Comparison of ENCODE assay signal across 21 cellular contexts in the genomic region with DNA sequence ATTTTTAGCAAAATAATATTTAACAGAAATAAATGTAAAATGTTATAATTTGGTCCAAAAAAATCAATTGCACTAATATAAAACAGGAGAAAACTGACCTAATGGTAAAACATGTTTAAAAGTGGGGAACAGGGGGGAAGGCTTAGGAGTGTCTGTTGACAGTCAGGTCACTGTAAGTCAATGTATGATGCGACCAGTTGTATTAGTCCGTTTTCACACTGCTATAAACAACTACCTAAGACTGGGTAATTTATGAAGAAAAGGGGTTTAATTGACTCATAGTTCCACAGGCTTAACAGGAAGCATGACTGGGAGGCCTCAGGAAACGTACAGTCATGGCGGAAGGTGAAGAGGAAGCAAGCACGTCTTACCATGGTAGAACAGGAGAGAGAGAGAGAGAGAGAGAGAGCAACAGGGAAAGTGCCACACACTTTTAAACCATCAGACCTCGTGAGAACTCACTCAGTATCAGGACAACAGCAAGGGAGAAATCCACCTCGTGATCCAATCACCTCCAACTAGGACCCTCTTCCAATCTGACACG. TPM values are rescaled to one million over a fixed set of nuclear protein-coding genes. Genes with fewer than 3 reads are reported as not detected.
DNase-seq lines count a peak whose midpoint lies in the region; ATAC-seq, FAIRE-seq and TF ChIP-seq lines count a peak whose summit lies in the region.
"Had no signal": no experiment of that assay in that cellular context is flagged by ENCODE, and none has a peak within 500 bp of the region (broad histone marks: within the 10 kb centered on the region; RNA-seq: fewer than 3 reads in every experiment).

No MANE protein-coding gene starts in this region.

- DNase-seq in NOMO-1 treated with DMSO at 0.1 percent for 48 hours (lab: John Stamatoyannopoulos, UW; ENCODE audit: unreplicated experiment) (peak; percentile 12), NOMO-1 treated with dmso at 0.1 percent for 144 hours (lab: John Stamatoyannopoulos, UW; ENCODE audit: unreplicated experiment) (no peak), HL-60 (ENCODE audit: low read depth in 1 of 2, low spot score in 1 of 2) (peak; percentile 2 to 16), astrocyte (ENCODE audit: low read depth) (no peak), mesothelial cell of epicardium (ENCODE audit: low spot score in 2 of 2, unreplicated experiment in 2 of 2) (no peak), SIG-M5 (lab: John Stamatoyannopoulos, UW) (no peak), 8988T (no peak)
- DNase-seq in naive thymus-derived CD8-positive, alpha-beta T cell, result no peak
- DNase-seq: activated CD8-positive, alpha-beta memory T cell treated with anti-CD3 and anti-CD28 coated beads for 24 hours; effector CD8-positive, alpha-beta T cell; heart left ventricle; left colon; NCI-H1694 treated with DMSO at 0.1 percent for 48 hours; NCI-H526; stimulated activated CD4-positive, alpha-beta T cell treated with anti-CD3 and anti-CD28 coated beads, Interleukin-4, amount 100 ng/mL, for 24 hours had no signal

- no peaks in the 10 kb centered on the region for H4K20me1 ChIP-seq in astrocyte (ENCODE audit: insufficient read depth, low read length)

- ATAC-seq in naive thymus-derived CD8-positive, alpha-beta T cell, result no peak
- ATAC-seq: GM23338; left colon; stimulated activated effector memory CD8-positive, alpha-beta T cell treated with anti-CD3 and anti-CD28 coated beads, Interleukin-12 subunit alpha, Interleukin-12 subunit beta, amount 100 ng/mL, for 72 hours had no signal

- H3K27me3 ChIP-seq in HL-60 (ENCODE audit: insufficient read depth, poor library complexity, severe bottlenecking) (no peaks in the 10 kb centered on the region), astrocyte (ENCODE audit: insufficient read depth, low read length) (no peaks in the 10 kb centered on the region)
- H3K27me3 ChIP-seq: brain microvascular endothelial cell, heart left ventricle had no signal

- H3K4me1 ChIP-seq in astrocyte (ENCODE audit: insufficient read depth, low read length), result peaks cover 28% of the 10 kb centered on the region

- H3K27ac Mint-ChIP-seq in astrocyte (ENCODE audit: unreplicated experiment) (peak overlapping the region; percentile 97), mesothelial cell of epicardium (peak overlapping the region; percentile 31)
- peak overlapping the region in 1 of 10 donors; percentile 31 for H3K27ac Mint-ChIP-seq in naive thymus-derived CD8-positive, alpha-beta T cell
- H3K27ac Mint-ChIP-seq: GM23338; stimulated activated effector memory CD8-positive, alpha-beta T cell treated with anti-CD3 and anti-CD28 coated beads, Interleukin-12 subunit alpha, Interleukin-12 subunit beta, amount 100 ng/mL, for 72 hours; T-helper 2 cell treated with Interferon-gamma antibody and Interleukin-4, amounts not matched to agents 5 μg/mL and 100 μg/mL, for 36 hours had no signal

- H3K4me1 Mint-ChIP-seq in astrocyte (ENCODE audit: low read depth, unreplicated experiment), result peaks cover 34% of the 10 kb centered on the region
- peaks cover 24% of the 10 kb centered on the region for H3K4me1 Mint-ChIP-seq in mesothelial cell of epicardium
- H3K4me1 Mint-ChIP-seq in naive thymus-derived CD8-positive, alpha-beta T cell, result no peaks in the 10 kb centered on the region

- no peaks in the 10 kb centered on the region for H3K36me3 ChIP-seq in astrocyte (ENCODE audit: insufficient read depth, low read length)
- H3K36me3 ChIP-seq: brain microvascular endothelial cell, heart left ventricle had no signal

- H3K79me2 ChIP-seq in astrocyte (ENCODE audit: insufficient read depth, low read length), result no peaks in the 10 kb centered on the region

- H2AFZ ChIP-seq in astrocyte (ENCODE audit: low read depth, low read length), result peak overlapping the region; percentile 26
- H2AFZ ChIP-seq: GM23338 had no signal

- H3K4me3 Mint-ChIP-seq in astrocyte (ENCODE audit: unreplicated experiment) (no peak overlapping the region), mesothelial cell of epicardium (no peak overlapping the region)
- H3K4me3 Mint-ChIP-seq in naive thymus-derived CD8-positive, alpha-beta T cell, result no peak overlapping the region
- H3K4me3 Mint-ChIP-seq: GM23338; stimulated activated effector memory CD8-positive, alpha-beta T cell treated with anti-CD3 and anti-CD28 coated beads, Interleukin-12 subunit alpha, Interleukin-12 subunit beta, amount 100 ng/mL, for 72 hours; T-helper 2 cell treated with Interferon-gamma antibody and Interleukin-4, amounts not matched to agents 5 μg/mL and 100 μg/mL, for 36 hours had no signal

- no peaks in the 10 kb centered on the region for H3K9me3 ChIP-seq in astrocyte (ENCODE audit: insufficient read depth, low read depth, low read length)
- H3K9me3 ChIP-seq: heart left ventricle had no signal

- H3K4me3 ChIP-seq in HL-60 (replicated peaks; ENCODE audit: insufficient read depth, low read length) (no peak overlapping the region), astrocyte (ENCODE audit: insufficient read depth, low read depth, low read length) (no peak overlapping the region)
- H3K4me3 ChIP-seq: GM23338, heart left ventricle had no signal

- H3K27ac ChIP-seq in HL-60 (replicated peaks) (no peak overlapping the region), astrocyte (ENCODE audit: low read depth, low read length) (peak overlapping the region; percentile 98)
- H3K27ac ChIP-seq: heart left ventricle, KMS-11 had no signal

- H3K4me2 ChIP-seq in astrocyte (ENCODE audit: low read length), result peak overlapping the region; percentile 8
- H3K4me2 ChIP-seq: GM23338, KMS-11 had no signal

- no peak for TF ChIP-seq CTCF in HL-60 (IDR thresholded peaks at IDR 0.05; ENCODE audit: insufficient read depth, low read length)
- TF ChIP-seq CTCF in astrocyte (IDR thresholded peaks at IDR 0.05; ENCODE audit: insufficient read depth, low read depth, low read length), result no peak
- TF ChIP-seq CTCF in mesothelial cell of epicardium (IDR thresholded peaks at IDR 0.05; ENCODE audit: unreplicated experiment), result no peak

- peak; percentile 95 for FAIRE-seq in astrocyte (lab: Jason Lieb, UNC)
- FAIRE-seq: A204.1 had no signal

- POLR2A ChIA-PET in naive thymus-derived CD8-positive, alpha-beta T cell (lab: Charles Lee), result no interaction called here

- H3K9ac ChIP-seq in astrocyte (ENCODE audit: low read length), result no peak overlapping the region
- H3K9ac ChIP-seq: KMS-11 had no signal

- H3K36me3 Mint-ChIP-seq in astrocyte (ENCODE audit: low read depth, unreplicated experiment) (no peaks in the 10 kb centered on the region), mesothelial cell of epicardium (no peaks in the 10 kb centered on the region)
- no peaks in the 10 kb centered on the region for H3K36me3 Mint-ChIP-seq in naive thymus-derived CD8-positive, alpha-beta T cell
- H3K36me3 Mint-ChIP-seq: stimulated activated effector memory CD8-positive, alpha-beta T cell treated with anti-CD3 and anti-CD28 coated beads, Interleukin-12 subunit alpha, Interleukin-12 subunit beta, amount 100 ng/mL, for 72 hours had no signal

- no peaks in the 10 kb centered on the region for H3K27me3 Mint-ChIP-seq in astrocyte (ENCODE audit: low read depth, unreplicated experiment)
- no peaks in the 10 kb centered on the region for H3K27me3 Mint-ChIP-seq in mesothelial cell of epicardium (ENCODE audit: low read depth)
- H3K27me3 Mint-ChIP-seq in naive thymus-derived CD8-positive, alpha-beta T cell, result peaks cover 0 to 9% (median 0%) of the 10 kb centered on the region in 5 donors

- H3K9me3 Mint-ChIP-seq in astrocyte (ENCODE audit: unreplicated experiment) (no peaks in the 10 kb centered on the region), mesothelial cell of epicardium (peaks cover 19% of the 10 kb centered on the region)
- peaks cover 0 to 7% (median 0%) of the 10 kb centered on the region in 9 donors for H3K9me3 Mint-ChIP-seq in naive thymus-derived CD8-positive, alpha-beta T cell
- H3K9me3 Mint-ChIP-seq: GM23338; stimulated activated effector memory CD8-positive, alpha-beta T cell treated with anti-CD3 and anti-CD28 coated beads, Interleukin-12 subunit alpha, Interleukin-12 subunit beta, amount 100 ng/mL, for 72 hours had no signal

RNA-seq across cellular contexts. Expression of a gene that starts 13.0 kb away (rescaled TPM):
- total RNA-seq in astrocyte, result 0.61 and 0.70 TPM in 2 replicates
- 10.1 to 14.5 TPM (median 10.4 TPM) in 3 replicates for total RNA-seq in mesothelial cell of epicardium
- total RNA-seq in naive thymus-derived CD8-positive, alpha-beta T cell, result not detected
- polyA plus RNA-seq in naive thymus-derived CD8-positive, alpha-beta T cell, result not detected
- total RNA-seq: left colon had no signal
- polyA plus RNA-seq: heart left ventricle had no signal

Comparison
In these comparisons a context has a peak if more than half of its experiments do, and no peak if none do; other contexts are left out.
1. DNase-seq: peak in NOMO-1 treated with DMSO at 0.1 percent for 48 hours (single experiment) and HL-60 (2 of 2); none in NOMO-1 treated with dmso at 0.1 percent for 144 hours (single experiment), astrocyte (single experiment), mesothelial cell of epicardium (0 of 2), naive thymus-derived CD8-positive, alpha-beta T cell (0 of 10), SIG-M5 (single experiment) and 8988T (single experiment).